2 cellular contexts compared by ENCODE assay signal in genomic region chr17:69502488-69502887, GRCh38.
TF ChIP-seq lines count a peak whose summit lies in the region.

No MANE protein-coding gene starts in this region.

TF ChIP-seq in IMR-90, 13 proteins besides CTCF, POLR2A, EP300 and RAD21:
- TF ChIP-seq NFE2L2 (IDR thresholded peaks at IDR 0.05; ENCODE audit: low read depth, low read length) (no peak), RCOR1 (IDR thresholded peaks at IDR 0.05; ENCODE audit: insufficient replicate concordance, low read length) (no peak), MAFK (IDR thresholded peaks at IDR 0.05; ENCODE audit: low read depth, low read length) (no peak), BHLHE40 (IDR thresholded peaks at IDR 0.05; ENCODE audit: low read depth, low read length) (no peak), FOS (IDR thresholded peaks at IDR 0.05; ENCODE audit: low read depth, low read length) (no peak), MAZ (IDR thresholded peaks at IDR 0.05; ENCODE audit: borderline replicate concordance, low read depth, low read length) (no peak), SMC3 (IDR thresholded peaks at IDR 0.05; ENCODE audit: low read depth, low read length) (no peak), RFX5 (IDR thresholded peaks at IDR 0.05; ENCODE audit: low read depth, low read length) (no peak), MXI1 (IDR thresholded peaks at IDR 0.05; ENCODE audit: borderline replicate concordance, low read depth, low read length) (no peak), CHD1 (IDR thresholded peaks at IDR 0.05; ENCODE audit: low read depth, low read length) (no peak), CEBPB (IDR thresholded peaks at IDR 0.05; ENCODE audit: low read depth, low read length) (no peak)
- TF ChIP-seq, protein P1, sequence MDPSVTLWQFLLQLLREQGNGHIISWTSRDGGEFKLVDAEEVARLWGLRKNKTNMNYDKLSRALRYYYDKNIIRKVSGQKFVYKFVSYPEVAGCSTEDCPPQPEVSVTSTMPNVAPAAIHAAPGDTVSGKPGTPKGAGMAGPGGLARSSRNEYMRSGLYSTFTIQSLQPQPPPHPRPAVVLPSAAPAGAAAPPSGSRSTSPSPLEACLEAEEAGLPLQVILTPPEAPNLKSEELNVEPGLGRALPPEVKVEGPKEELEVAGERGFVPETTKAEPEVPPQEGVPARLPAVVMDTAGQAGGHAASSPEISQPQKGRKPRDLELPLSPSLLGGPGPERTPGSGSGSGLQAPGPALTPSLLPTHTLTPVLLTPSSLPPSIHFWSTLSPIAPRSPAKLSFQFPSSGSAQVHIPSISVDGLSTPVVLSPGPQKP (IDR thresholded peaks at IDR 0.05; ENCODE audit: borderline replicate concordance, low read depth, low read length): no peak
- TF ChIP-seq, protein P2, sequence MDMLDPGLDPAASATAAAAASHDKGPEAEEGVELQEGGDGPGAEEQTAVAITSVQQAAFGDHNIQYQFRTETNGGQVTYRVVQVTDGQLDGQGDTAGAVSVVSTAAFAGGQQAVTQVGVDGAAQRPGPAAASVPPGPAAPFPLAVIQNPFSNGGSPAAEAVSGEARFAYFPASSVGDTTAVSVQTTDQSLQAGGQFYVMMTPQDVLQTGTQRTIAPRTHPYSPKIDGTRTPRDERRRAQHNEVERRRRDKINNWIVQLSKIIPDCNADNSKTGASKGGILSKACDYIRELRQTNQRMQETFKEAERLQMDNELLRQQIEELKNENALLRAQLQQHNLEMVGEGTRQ (IDR thresholded peaks at IDR 0.05; ENCODE audit: low read depth, low read length): no peak

TF ChIP-seq in endothelial cell of umbilical vein, 7 proteins besides CTCF, POLR2A, EP300 and RAD21:
- TF ChIP-seq, protein P3, sequence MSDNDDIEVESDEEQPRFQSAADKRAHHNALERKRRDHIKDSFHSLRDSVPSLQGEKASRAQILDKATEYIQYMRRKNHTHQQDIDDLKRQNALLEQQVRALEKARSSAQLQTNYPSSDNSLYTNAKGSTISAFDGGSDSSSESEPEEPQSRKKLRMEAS (IDR thresholded peaks at IDR 0.05; ENCODE audit: insufficient read depth, insufficient read length): no peak
- TF ChIP-seq POLR2AphosphoS5 (IDR thresholded peaks at IDR 0.05; ENCODE audit: insufficient read depth, low read depth, low read length): no peak
- no peak for TF ChIP-seq EZH2 (IDR thresholded peaks at IDR 0.05; ENCODE audit: borderline replicate concordance, low read depth, low read length, severe bottlenecking)
- no peak for TF ChIP-seq MYC (IDR thresholded peaks at IDR 0.05; ENCODE audit: low read depth, low read length)
- TF ChIP-seq GATA2 (IDR thresholded peaks at IDR 0.05; ENCODE audit: insufficient read depth, insufficient read length, low read depth, low read length): no peak
- no peak for TF ChIP-seq FOS (IDR thresholded peaks at IDR 0.05; ENCODE audit: borderline replicate concordance, insufficient read depth, low read length)
- TF ChIP-seq JUN (IDR thresholded peaks at IDR 0.05; ENCODE audit: borderline replicate concordance, insufficient read depth, insufficient read length, low read depth): no peak
